In the genomic region with DNA sequence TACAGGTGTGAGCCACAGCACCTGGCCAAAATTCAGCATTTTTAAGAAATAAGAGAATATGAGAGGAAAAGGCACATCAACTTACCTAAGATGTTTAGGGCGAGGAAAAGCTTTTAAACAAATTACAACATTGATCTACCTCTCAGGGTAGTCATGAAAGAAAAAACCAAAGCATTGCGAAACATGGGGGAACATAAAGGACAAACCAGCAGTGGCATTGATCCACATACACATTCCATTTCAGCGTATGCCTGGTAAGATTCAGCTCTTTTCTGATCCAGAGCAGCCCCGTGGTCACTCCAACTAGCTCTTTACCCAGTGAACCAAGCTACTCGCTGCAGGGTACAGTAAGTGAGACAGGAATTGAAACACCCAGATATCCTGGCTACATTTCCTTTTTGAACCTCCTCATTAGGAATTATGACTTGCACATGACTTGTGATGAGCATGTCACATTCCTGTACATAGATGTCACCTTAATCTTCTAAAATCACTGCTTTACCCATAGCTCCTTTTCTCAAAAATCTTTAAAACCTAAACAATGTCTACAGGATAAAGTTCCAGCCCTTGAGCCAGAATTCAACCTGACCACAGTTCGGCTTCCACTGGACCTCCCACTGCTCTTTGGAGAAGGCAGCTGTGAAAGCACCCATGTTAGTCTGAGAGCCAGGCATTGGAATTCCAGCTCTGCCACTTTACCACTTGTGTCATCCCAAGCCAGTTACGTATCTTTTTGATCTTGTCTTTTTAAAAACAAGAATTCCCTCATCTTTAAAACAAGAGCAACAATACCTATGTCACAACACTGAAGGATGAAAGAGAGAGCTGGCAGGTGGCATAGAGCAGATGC, we compare ENCODE assay signal across 15 cellular contexts. TPM values are rescaled to one million over a fixed set of nuclear protein-coding genes. Genes with fewer than 3 reads are reported as not detected.
DNase-seq lines count a peak whose midpoint lies in the region; ATAC-seq, FAIRE-seq and TF ChIP-seq lines count a peak whose summit lies in the region.
"Had no signal": no experiment of that assay in that cellular context is flagged by ENCODE, and none has a peak within 500 bp of the region (broad histone marks: within the 10 kb centered on the region; RNA-seq: fewer than 3 reads in every experiment).

No MANE protein-coding gene starts in this region.

- H3K79me2 ChIP-seq in H1 (ENCODE audit: control insufficient read depth in 1 of 2, insufficient read depth in 2 of 2, low read length in 2 of 2): no peaks in the 10 kb centered on the region

- no peak overlapping the region; a peak in 2 of 7 replicates for H3K9ac ChIP-seq in H1 (replicated peaks in 1 of 4; ENCODE audit: extremely low read depth in 1 of 4, low read depth in 3 of 4, low read length in 3 of 4)

- no peak overlapping the region for H4K5ac ChIP-seq in H1 (ENCODE audit: insufficient read length, low read depth, low read length)

- H2BK15ac ChIP-seq in H1 (ENCODE audit: low read length): no peak overlapping the region

- 76% methylated on average over 7 of the region's 7 CpGs; no CpG with 5 or more reads in 1 of the 2 experiments for WGBS in H1 (ENCODE audit: extremely low coverage in 1 of 2, insufficient coverage in 1 of 2, insufficient read length in 1 of 2, insufficient replicate concordance in 2 of 2, low coverage in 1 of 2, low lambda C conversion rate in 2 of 2, missing lambda C conversion rate in 1 of 2), 2 experiments

- no peak for TF ChIP-seq POLR2A in H1 (IDR thresholded peaks at IDR 0.05; ENCODE audit: control extremely low read depth in 1 of 2, low read depth in 2 of 2, low read length in 2 of 2)

- H3K36me3 ChIP-seq in MG63 (no peaks in the 10 kb centered on the region), H1 (ENCODE audit: control insufficient read depth in 2 of 4, insufficient read depth in 4 of 4, low read length in 3 of 4) (no peaks in the 10 kb centered on the region)
- H3K36me3 ChIP-seq: prostate gland had no signal

- H3K9me3 ChIP-seq in MG63 (no peaks in the 10 kb centered on the region), H1 (ENCODE audit: insufficient read depth in 2 of 2, low read depth in 1 of 2, low read length in 1 of 2) (no peaks in the 10 kb centered on the region)
- H3K9me3 ChIP-seq: prostate gland had no signal

- H3K23ac ChIP-seq in H1 (ENCODE audit: insufficient read length): no peak overlapping the region

- H3K27ac ChIP-seq in H1 (ENCODE audit: low read depth, low read length): no peak overlapping the region
- H3K27ac ChIP-seq: prostate gland, SK-N-MC had no signal

- no peak overlapping the region for H4K91ac ChIP-seq in H1 (replicated peaks; ENCODE audit: insufficient read length, low read length)

- H3K4me3 ChIP-seq in AG10803 (ENCODE audit: low read length) (no peak overlapping the region), MG63 (no peak overlapping the region), H1 (ENCODE audit: extremely low read depth in 1 of 4, insufficient read depth in 2 of 4, low read depth in 3 of 4, low read length in 4 of 4) (no peak overlapping the region)
- H3K4me3 ChIP-seq: prostate gland, SK-N-MC had no signal

- no peak for ATAC-seq in HG02623 (IDR thresholded peaks at IDR 0.05; ENCODE audit: unreplicated experiment)
- no peak for ATAC-seq in HG03175 (IDR thresholded peaks at IDR 0.05; ENCODE audit: unreplicated experiment)
- no peak for ATAC-seq in GM18498 (IDR thresholded peaks at IDR 0.05; ENCODE audit: unreplicated experiment)

- H2AK5ac ChIP-seq in H1 (ENCODE audit: low read depth, low read length): no peak overlapping the region

- TF ChIP-seq EP300 in H1 (IDR thresholded peaks at IDR 0.05; ENCODE audit: borderline replicate concordance in 1 of 2, low read depth in 2 of 2, low read length in 2 of 2): no peak

- CTCF ChIA-PET in H1 (lab: Charles Lee; ENCODE audit: partially characterized antibody): interaction anchor here (0.5 to 1.4 kb wide), 10 partner anchors 12 to 223 kb away, joined by 3 to 5 read pairs (median 3); no protein-coding TSS in a partner anchor

- H3K18ac ChIP-seq in H1 (ENCODE audit: extremely low read depth, low read length): no peak overlapping the region

- no peaks in the 10 kb centered on the region for H3K27me3 Mint-ChIP-seq in nephron (ENCODE audit: low read depth)

- H3K79me1 ChIP-seq in H1 (ENCODE audit: low read depth, low read length): no peaks in the 10 kb centered on the region

- H4K8ac ChIP-seq in H1 (ENCODE audit: extremely low read depth, insufficient read depth, low read length): no peak overlapping the region

- no peak overlapping the region for H2BK12ac ChIP-seq in H1 (ENCODE audit: low read depth, low read length)

- H2BK120ac ChIP-seq in H1 (replicated peaks; ENCODE audit: low read depth, low read length): no peak overlapping the region

- H2BK20ac ChIP-seq in H1 (ENCODE audit: low read length): no peak overlapping the region

- H3K4me1 ChIP-seq in H1 (replicated peaks in 1 of 4; ENCODE audit: control insufficient read depth in 3 of 4, insufficient read depth in 4 of 4, low read length in 3 of 4): peaks cover 0 to 14% (median 2%) of the 10 kb centered on the region in 4 experiments; a peak in 4 of 7 replicates
- H3K4me1 ChIP-seq: prostate gland had no signal

- FAIRE-seq in H1 (lab: Jason Lieb, UNC): no peak

- DNase-seq in AG10803 (ENCODE audit: low read depth) (peak; percentile 89), MG63 (peak; percentile 31), H1 (ENCODE audit: low read depth in 1 of 2, low spot score in 2 of 2) (no peak), NAMALWA (ENCODE audit: low spot score) (no peak)
- DNase-seq: CD4-positive, alpha-beta memory T cell; islet precursor cell; KBM-7; NCI-H345 had no signal

- H3K4ac ChIP-seq in H1 (replicated peaks; ENCODE audit: insufficient read length, low read depth, low read length): no peak overlapping the region

- TF ChIP-seq RAD21 in H1 (IDR thresholded peaks at IDR 0.05 in 1 of 2, conservative IDR thresholded peaks at IDR 0.05 in 1 of 2; ENCODE audit: low read depth in 2 of 2, low read length in 2 of 2): no peak

- peak overlapping the region; percentile 60 to 73 (median 60) for H3K4me3 Mint-ChIP-seq in nephron
- H3K4me3 Mint-ChIP-seq: activated naive CD4-positive, alpha-beta T cell treated with anti-CD3 and anti-CD28 coated beads, Interleukin-2, amount 50 U/mL, for 24 hours; CD4-positive, alpha-beta memory T cell had no signal

- H3K56ac ChIP-seq in H1 (replicated peaks; ENCODE audit: insufficient read length, low read depth, low read length): no peak overlapping the region

- H3K27me3 ChIP-seq in MG63 (no peaks in the 10 kb centered on the region), H1 (replicated peaks in 1 of 4; ENCODE audit: control insufficient read depth in 3 of 4, extremely low read depth in 1 of 4, insufficient read depth in 3 of 4, low read length in 3 of 4) (no peaks in the 10 kb centered on the region)

- H3K14ac ChIP-seq in H1 (ENCODE audit: insufficient read length): no peak overlapping the region

- no peak overlapping the region for H3K4me2 ChIP-seq in H1 (ENCODE audit: insufficient read depth in 1 of 2, low read depth in 2 of 2, low read length in 2 of 2)

- no peaks in the 10 kb centered on the region for H4K20me1 ChIP-seq in H1 (replicated peaks in 1 of 2; ENCODE audit: control insufficient read depth in 1 of 2, insufficient read depth in 2 of 2, low read length in 2 of 2)

- POLR2A ChIA-PET in H1 (lab: Charles Lee; ENCODE audit: partially characterized antibody): interaction anchor here (0.8 to 1.6 kb wide), 4 partner anchors 12 to 185 kb away, joined by 3 to 4 read pairs (median 3); partner anchors contain the start of gene RPL27A

- H3K9me3 Mint-ChIP-seq in nephron: no peaks in the 10 kb centered on the region
- H3K9me3 Mint-ChIP-seq: activated naive CD4-positive, alpha-beta T cell treated with anti-CD3 and anti-CD28 coated beads, Interleukin-2, amount 50 U/mL, for 24 hours had no signal

- H3K27ac Mint-ChIP-seq in nephron: peak overlapping the region; percentile 12 to 56 (median 53)
- H3K27ac Mint-ChIP-seq: activated naive CD4-positive, alpha-beta T cell treated with anti-CD3 and anti-CD28 coated beads, Interleukin-2, amount 50 U/mL, for 24 hours; CD4-positive, alpha-beta memory T cell had no signal

- no peaks in the 10 kb centered on the region for H3K36me3 Mint-ChIP-seq in nephron (ENCODE audit: low read depth)
- H3K36me3 Mint-ChIP-seq: activated naive CD4-positive, alpha-beta T cell treated with anti-CD3 and anti-CD28 coated beads, Interleukin-2, amount 50 U/mL, for 24 hours; CD4-positive, alpha-beta memory T cell had no signal

- H2BK5ac ChIP-seq in H1 (ENCODE audit: low read depth, low read length): no peak overlapping the region

- no peak for TF ChIP-seq CTCF in AG10803 (conservative IDR thresholded peaks at IDR 0.05; ENCODE audit: low read length)
- TF ChIP-seq CTCF in H1 (IDR thresholded peaks at IDR 0.05; ENCODE audit: control extremely low read depth in 1 of 3, insufficient read depth in 1 of 3, low read depth in 1 of 3, low read length in 3 of 3): no peak
- no peak for TF ChIP-seq CTCF in nephron (IDR thresholded peaks at IDR 0.05; ENCODE audit: unreplicated experiment in 3 of 3)

- peaks cover 5% of the 10 kb centered on the region; the same call in 1 of the 2 replicates for H3K23me2 ChIP-seq in H1 (ENCODE audit: low read depth, low read length)

- H3K4me1 Mint-ChIP-seq in nephron: peaks cover 64% of the 10 kb centered on the region

- H2AFZ ChIP-seq in H1 (ENCODE audit: low read length): no peak overlapping the region

TF ChIP-seq in H1, 55 proteins besides CTCF, POLR2A, EP300 and RAD21:
- peak; percentile 74; the same call in 1 of the 2 replicates for TF ChIP-seq CEBPB (IDR thresholded peaks at IDR 0.05; ENCODE audit: low read depth, low read length)
- no peak for TF ChIP-seq GTF2F1 (IDR thresholded peaks at IDR 0.05; ENCODE audit: borderline replicate concordance, low read depth, low read length)
TF ChIP-seq in H1: peak in this region for 1.

RNA-seq across cellular contexts. Expression of gene AKIP1, which starts 42.9 kb away (rescaled TPM):
- total RNA-seq in MG63 (2014; rRNA removed; shearing (Covaris generic); ENCODE audit: low replicate concordance): 64.6 and 129 TPM in 2 replicates
- total RNA-seq in H1 (2021; fragmentation: NEBNext Ultra II Directional; extraction: Animal tissue kit (Norgen Biotek cat#: 25700)): 17.8 and 19.9 TPM in 2 replicates
- polyA plus RNA-seq in H1 (2011; rRNA removed): 27.2 and 29.6 TPM in 2 replicates
- polyA plus RNA-seq in H1 (2011; cell fraction: cytosol; rRNA removed): 24.3 TPM
- polyA plus RNA-seq in H1 (2011; cell fraction: nucleus; rRNA removed): 12.4 TPM
- polyA plus RNA-seq in H1 (2012, experiment 1 of 2): 21.3 to 23.8 TPM (median 22.5 TPM) in 4 replicates
- 27.7 TPM for polyA plus RNA-seq in H1 (2012, experiment 2 of 2)
- 10.3 TPM for polyA plus RNA-seq in H1 (2013, experiment 1 of 2)
- 10.5 TPM for polyA plus RNA-seq in H1 (2013, experiment 2 of 2)
- polyA minus RNA-seq in H1 (2011; rRNA and poly(A)+ RNA removed): 3.9 and 6.7 TPM in 2 replicates
- polyA minus RNA-seq in H1 (2011; cell fraction: cytosol; rRNA and poly(A)+ RNA removed): 14.0 TPM
- 8.1 TPM for polyA minus RNA-seq in H1 (2011; cell fraction: nucleus; rRNA and poly(A)+ RNA removed)

Comparison
In these comparisons a context has a peak if more than half of its experiments do, and no peak if none do; other contexts are left out.
1. DNase-seq: peak in AG10803 (single experiment) and MG63 (single experiment); none in H1 (0 of 2) and NAMALWA (single experiment).